ENCODE assay signal across 8 cellular contexts in genomic region chr3:59575113-59576001, GRCh38.
DNase-seq lines count a peak whose midpoint lies in the region; ATAC-seq and TF ChIP-seq lines count a peak whose summit lies in the region.

No MANE protein-coding gene starts in this region.

- H3K36me3 Mint-ChIP-seq in chondrocyte (ENCODE audit: low read depth) = no peaks in the 10 kb centered on the region

- DNase-seq in AG08395 (ENCODE audit: low spot score) = peak; percentile 70
- peak; percentile 71 to 93 for DNase-seq in NCI-H446 (lab: John Stamatoyannopoulos, UW)
- DNase-seq in activated CD4-positive, alpha-beta T cell treated with anti-CD3 and anti-CD28 coated beads for 1 hour = peak; percentile 75
- DNase-seq in chondrocyte (ENCODE audit: low spot score) = no peak
- DNase-seq in left lobe of liver (ENCODE audit: low spot score) = peak; percentile 83
- peak; percentile 83 to 88 for DNase-seq in stimulated activated CD4-positive, alpha-beta T cell treated with anti-CD3 and anti-CD28 coated beads, Interleukin-4, amount 100 ng/mL, for 4 hours

- peak; percentile 80 for ATAC-seq in GM18868 (IDR thresholded peaks at IDR 0.05; ENCODE audit: unreplicated experiment)
- peak; percentile 80 for ATAC-seq in HG03175 (IDR thresholded peaks at IDR 0.05; ENCODE audit: unreplicated experiment)
- ATAC-seq in left lobe of liver = peak; percentile 96

- peak; percentile 99 for TF ChIP-seq CTCF in chondrocyte (IDR thresholded peaks at IDR 0.05)

- H3K27ac Mint-ChIP-seq in chondrocyte (ENCODE audit: unreplicated experiment) = no peak overlapping the region

- peaks cover 5% of the 10 kb centered on the region for H3K4me1 Mint-ChIP-seq in chondrocyte (ENCODE audit: low read depth)

- H3K9me3 Mint-ChIP-seq in chondrocyte (ENCODE audit: low read depth) = no peaks in the 10 kb centered on the region

- no peaks in the 10 kb centered on the region for H3K27me3 Mint-ChIP-seq in chondrocyte (ENCODE audit: low read depth)

- H3K4me3 Mint-ChIP-seq in chondrocyte (ENCODE audit: unreplicated experiment) = no peak overlapping the region
